22 cellular contexts compared by ENCODE assay signal in the genomic region with DNA sequence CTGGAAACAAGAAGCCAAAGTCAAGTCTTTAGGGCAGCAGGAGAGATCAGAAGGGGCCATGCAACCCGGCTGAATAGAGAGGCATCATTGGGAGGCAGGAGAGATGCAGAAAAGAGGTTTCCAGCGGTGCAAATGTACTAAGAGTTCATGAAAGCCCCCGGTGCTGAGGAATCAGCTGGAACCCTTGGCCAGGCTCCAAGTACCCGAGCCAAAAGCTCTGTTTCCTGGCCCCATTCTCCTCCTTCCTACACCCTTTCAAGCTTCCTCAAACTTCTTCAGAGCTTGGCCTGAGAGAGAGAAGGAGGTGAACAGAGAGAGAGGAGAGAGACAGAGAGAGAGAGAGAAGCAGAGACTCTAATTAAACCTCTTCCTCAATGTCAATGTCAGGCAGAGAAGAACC.
"Had no signal": no experiment of that assay in that cellular context is flagged by ENCODE, and none has a peak within 500 bp of the region (broad histone marks: within the 10 kb centered on the region; RNA-seq: fewer than 3 reads in every experiment).

No MANE protein-coding gene starts in this region.

- ATAC-seq: Panc1, PC-3, SK-N-SH treated with all-trans-retinoic acid at 6 μM for 48 hours had no signal

- H3K27ac ChIP-seq: RWPE1, SJCRH30 had no signal

- DNase-seq: KBM-7; MV-4-11; NCI-H1048; NCI-H1105; NCI-H1417; NCI-H1436 treated with DMSO at 0.1 percent for 48 hours; NCI-H1694; NCI-H187 treated with DMSO at 0.1 percent for 48 hours; NCI-H2029 treated with DMSO at 0.1 percent for 48 hours; NCI-H2171 treated with DMSO at 0.1 percent for 48 hours; NCI-H345; NCI-H446 treated with DMSO at 0.1 percent for 48 hours; NCI-H510A treated with DMSO at 0.1 percent for 48 hours; NCI-H526; NCI-H748 treated with DMSO at 0.1 percent for 48 hours; NK-92 treated with Interleukin-12 subunit alpha and Interleukin-12 subunit beta, amount 100 ng/mL, for 24 hours; PC-3; SHP77 treated with DMSO at 0.1 percent for 48 hours; SJCRH30 had no signal

- H3K4me3 ChIP-seq: SJCRH30 had no signal

- H3K9me3 ChIP-seq: SJCRH30 had no signal

- H3K36me3 ChIP-seq: SJCRH30 had no signal

- H3K4me1 ChIP-seq: SJCRH30 had no signal
